21 cellular contexts compared by ENCODE assay signal in the genomic region with DNA sequence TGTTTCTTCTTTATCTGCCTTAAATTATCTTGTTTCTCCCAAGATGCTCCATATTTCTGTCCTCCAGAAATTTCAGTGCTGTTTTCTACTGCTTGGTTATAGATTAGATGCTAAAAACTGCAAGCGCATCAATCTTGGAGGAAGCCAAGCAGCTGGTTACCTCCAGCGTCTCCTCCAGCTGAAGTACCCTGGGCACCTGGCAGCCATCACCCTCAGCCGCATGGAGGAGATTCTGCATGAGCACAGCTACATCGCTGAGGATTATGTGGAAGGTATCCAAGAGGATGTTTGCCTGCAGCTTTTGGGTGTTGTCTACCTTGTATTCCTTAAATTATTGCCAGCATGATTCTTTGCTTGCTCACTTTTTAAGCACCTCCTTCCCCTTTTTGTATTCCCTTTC. TPM values are rescaled to one million over a fixed set of nuclear protein-coding genes. Genes with fewer than 3 reads are reported as not detected.
"Had no signal": no experiment of that assay in that cellular context is flagged by ENCODE, and none has a peak within 500 bp of the region (broad histone marks: within the 10 kb centered on the region; RNA-seq: fewer than 3 reads in every experiment).

No MANE protein-coding gene starts in this region.

- H3K27ac ChIP-seq: PC-9, RWPE1, SJCRH30, SK-N-MC had no signal

- H3K27me3 ChIP-seq: MG63, SJCRH30 had no signal

- H3K9me3 ChIP-seq: MG63, SJCRH30 had no signal

- H2AFZ ChIP-seq: PC-9 had no signal

- H3K4me3 ChIP-seq: MG63, PC-9, SJCRH30, SK-N-MC had no signal

- H3K4me3 Mint-ChIP-seq: T-cell had no signal

- H3K27ac Mint-ChIP-seq: T-cell had no signal

- ATAC-seq: Panc1, Right ventricle myocardium inferior, SK-N-SH treated with all-trans-retinoic acid at 6 μM for 48 hours, T-cell had no signal

- H3K4me2 ChIP-seq: PC-9 had no signal

- DNase-seq: MG63, NCI-H1048, NCI-H187, NCI-H2081 treated with DMSO at 0.1 percent for 48 hours, NCI-H2107, NCI-H774, SHP77, SIG-M5 had no signal

- H3K9me3 Mint-ChIP-seq: T-cell had no signal

- H3K27me3 Mint-ChIP-seq: T-cell had no signal

RNA-seq across cellular contexts. Expression of gene SLC32A1, which starts 27.7 kb away (rescaled TPM):
- total RNA-seq: M059J, NCI-H460, OCI-LY7, PC-9, Right ventricle myocardium inferior, RPMI7951, SJCRH30, SK-MEL-5, T-cell had no signal

RNA-seq across cellular contexts. Expression of gene PPP1R16B, which starts 53.5 kb away (rescaled TPM):
- total RNA-seq: M059J, PC-9 had no signal
